Comparison of ENCODE assay signal across 15 cellular contexts in the genomic region with DNA sequence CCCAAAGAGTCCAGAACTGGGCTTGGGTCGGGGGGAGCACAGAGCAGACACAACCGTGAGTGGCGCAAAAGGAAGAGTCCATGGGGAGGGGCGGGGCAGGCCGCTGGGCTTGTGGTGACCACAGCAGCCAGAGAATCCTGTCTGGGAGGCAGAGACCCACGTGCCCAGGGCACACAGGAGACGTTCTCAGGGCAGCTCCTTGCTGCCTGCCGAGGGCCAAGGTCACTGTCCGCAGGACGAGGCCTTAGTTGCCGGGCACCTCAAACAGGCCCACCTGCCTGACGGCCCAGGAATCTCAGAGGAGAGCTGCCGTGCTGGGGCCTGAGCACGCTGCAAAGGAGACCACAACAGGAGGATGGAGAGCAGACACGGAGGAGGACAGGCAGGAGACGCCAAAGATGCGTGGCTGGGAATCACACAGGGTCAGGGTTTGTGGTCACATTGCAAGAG.
DNase-seq lines count a peak whose midpoint lies in the region; TF ChIP-seq lines count a peak whose summit lies in the region.
"Had no signal": no experiment of that assay in that cellular context is flagged by ENCODE, and none has a peak within 500 bp of the region (broad histone marks: within the 10 kb centered on the region; RNA-seq: fewer than 3 reads in every experiment).

No MANE protein-coding gene starts in this region.

- peaks cover 0 to 2% (median 0%) of the 10 kb centered on the region in 5 donors for H3K9me3 Mint-ChIP-seq in CD8-positive, alpha-beta memory T cell
- H3K9me3 Mint-ChIP-seq in osteocyte (ENCODE audit: unreplicated experiment): no peaks in the 10 kb centered on the region
- H3K9me3 Mint-ChIP-seq: IgD-negative memory B cell, mesothelial cell of epicardium had no signal

- H2AFZ ChIP-seq in Karpas-422 (ENCODE audit: low read length): peak overlapping the region; percentile 99
- H2AFZ ChIP-seq: hepatocyte had no signal

- CTCF ChIA-PET in CD8-positive, alpha-beta memory T cell (lab: Charles Lee): no interaction called here

- H3K27me3 ChIP-seq in CD8-positive, alpha-beta memory T cell (ENCODE audit: insufficient read depth, low read length, poor library complexity, severe bottlenecking): no peaks in the 10 kb centered on the region
- H3K27me3 ChIP-seq in Karpas-422 (ENCODE audit: low read length): no peaks in the 10 kb centered on the region
- H3K27me3 ChIP-seq in adipocyte (replicated peaks; ENCODE audit: control insufficient read depth, insufficient read depth, low read length): no peaks in the 10 kb centered on the region
- H3K27me3 ChIP-seq: hepatocyte had no signal

- DNase-seq in CD8-positive, alpha-beta memory T cell: peak in 1 of 5 donors; percentile 31
- DNase-seq in Karpas-422: no peak
- no peak for DNase-seq in adipocyte (ENCODE audit: low read depth)
- DNase-seq in osteocyte (ENCODE audit: extremely low spot score, unreplicated experiment): no peak
- no peak for DNase-seq in NCI-H1417 treated with DMSO at 0.1 percent for 48 hours (lab: John Stamatoyannopoulos, UW)
- no peak for DNase-seq in UCSD-AML1 (lab: John Stamatoyannopoulos, UW; ENCODE audit: unreplicated experiment)
- DNase-seq in T1000 (lab: John Stamatoyannopoulos, UW): no peak
- DNase-seq in NCI-H748 treated with DMSO at 0.1 percent for 48 hours (lab: John Stamatoyannopoulos, UW): no peak
- DNase-seq: activated gamma-delta T cell treated with Interleukin-2 at 50 U/mL for 16 hours; NCI-H1092 treated with DMSO at 0.1 percent for 48 hours; stimulated activated CD4-positive, alpha-beta T cell treated with anti-CD3 and anti-CD28 coated beads, Interleukin-1b, Interleukin-23, amount 100 ng/mL, for 48 hours had no signal

- no peaks in the 10 kb centered on the region for H3K9me3 ChIP-seq in CD8-positive, alpha-beta memory T cell (ENCODE audit: low read length)
- H3K9me3 ChIP-seq in Karpas-422 (ENCODE audit: low read length) (no peaks in the 10 kb centered on the region), adipocyte (ENCODE audit: control insufficient read depth, low read length) (no peaks in the 10 kb centered on the region)

- TF ChIP-seq CTCF in osteocyte (IDR thresholded peaks at IDR 0.05): no peak

- peaks cover 0 to 4% of the 10 kb centered on the region in 2 donors for H3K27me3 Mint-ChIP-seq in CD8-positive, alpha-beta memory T cell
- H3K27me3 Mint-ChIP-seq in osteocyte (ENCODE audit: unreplicated experiment): no peaks in the 10 kb centered on the region
- H3K27me3 Mint-ChIP-seq: IgD-negative memory B cell had no signal

- POLR2A ChIA-PET in CD8-positive, alpha-beta memory T cell (lab: Charles Lee): no interaction called here

- no peak overlapping the region for H3K4me3 ChIP-seq in CD8-positive, alpha-beta memory T cell (ENCODE audit: low read length)
- H3K4me3 ChIP-seq in Karpas-422 (ENCODE audit: low read length) (peak overlapping the region; percentile 21; the same call in 1 of the 2 replicates), adipocyte (ENCODE audit: low read length) (no peak overlapping the region)
- H3K4me3 ChIP-seq: hepatocyte had no signal

- H3K27ac ChIP-seq in CD8-positive, alpha-beta memory T cell (ENCODE audit: low read depth, low read length): peak overlapping the region; percentile 35
- H3K27ac ChIP-seq in Karpas-422 (ENCODE audit: low read length): no peak overlapping the region
- H3K27ac ChIP-seq: hepatocyte, VCaP had no signal

- H3K9ac ChIP-seq in Karpas-422 (ENCODE audit: low read length) (peak overlapping the region; percentile 50), adipocyte (ENCODE audit: low read length) (peak overlapping the region; percentile 44)

- no peaks in the 10 kb centered on the region for H4K20me1 ChIP-seq in Karpas-422 (ENCODE audit: insufficient read depth, low read depth, low read length)

- peak overlapping the region in 1 of 7 donors; percentile 59 for H3K4me3 Mint-ChIP-seq in CD8-positive, alpha-beta memory T cell
- H3K4me3 Mint-ChIP-seq in osteocyte (ENCODE audit: unreplicated experiment): no peak overlapping the region
- H3K4me3 Mint-ChIP-seq: mesothelial cell of epicardium had no signal

- H3K4me1 ChIP-seq in CD8-positive, alpha-beta memory T cell (ENCODE audit: insufficient read depth, low read length): no peaks in the 10 kb centered on the region
- H3K4me1 ChIP-seq in Karpas-422 (ENCODE audit: low read length) (peaks cover 15% of the 10 kb centered on the region), adipocyte (ENCODE audit: control insufficient read depth, insufficient read depth, low read length) (peaks cover 14% of the 10 kb centered on the region)

- no peaks in the 10 kb centered on the region for H3K36me3 ChIP-seq in CD8-positive, alpha-beta memory T cell (ENCODE audit: insufficient read depth, low read length)
- no peaks in the 10 kb centered on the region for H3K36me3 ChIP-seq in Karpas-422 (ENCODE audit: insufficient read depth, low read length)
- H3K36me3 ChIP-seq in adipocyte (ENCODE audit: control insufficient read depth, insufficient read depth, low read length, severe bottlenecking): no peaks in the 10 kb centered on the region

- H3K79me2 ChIP-seq in Karpas-422 (ENCODE audit: low read length): no peaks in the 10 kb centered on the region
- H3K79me2 ChIP-seq: hepatocyte had no signal

- H3K4me1 Mint-ChIP-seq in CD8-positive, alpha-beta memory T cell: peaks cover 0 to 1% (median 0%) of the 10 kb centered on the region in 3 donors
- H3K4me1 Mint-ChIP-seq in osteocyte (ENCODE audit: unreplicated experiment): peaks cover 17% of the 10 kb centered on the region
- H3K4me1 Mint-ChIP-seq: IgD-negative memory B cell, mesothelial cell of epicardium had no signal

- H3K9me2 ChIP-seq in Karpas-422 (replicated peaks; ENCODE audit: insufficient read depth, low read length): no peaks in the 10 kb centered on the region

- peak overlapping the region; percentile 72 for H3K4me2 ChIP-seq in Karpas-422 (ENCODE audit: low read depth, low read length, poor library complexity, severe bottlenecking)
- H3K4me2 ChIP-seq: hepatocyte had no signal

- H3K36me3 Mint-ChIP-seq in CD8-positive, alpha-beta memory T cell: no peaks in the 10 kb centered on the region
- H3K36me3 Mint-ChIP-seq in osteocyte (ENCODE audit: unreplicated experiment): no peaks in the 10 kb centered on the region
- H3K36me3 Mint-ChIP-seq: IgD-negative memory B cell, mesothelial cell of epicardium had no signal

- H3K27ac Mint-ChIP-seq in CD8-positive, alpha-beta memory T cell: no peak overlapping the region
- H3K27ac Mint-ChIP-seq in osteocyte (ENCODE audit: unreplicated experiment): peak overlapping the region; percentile 74
- H3K27ac Mint-ChIP-seq: mesothelial cell of epicardium had no signal
